In the genomic region with DNA sequence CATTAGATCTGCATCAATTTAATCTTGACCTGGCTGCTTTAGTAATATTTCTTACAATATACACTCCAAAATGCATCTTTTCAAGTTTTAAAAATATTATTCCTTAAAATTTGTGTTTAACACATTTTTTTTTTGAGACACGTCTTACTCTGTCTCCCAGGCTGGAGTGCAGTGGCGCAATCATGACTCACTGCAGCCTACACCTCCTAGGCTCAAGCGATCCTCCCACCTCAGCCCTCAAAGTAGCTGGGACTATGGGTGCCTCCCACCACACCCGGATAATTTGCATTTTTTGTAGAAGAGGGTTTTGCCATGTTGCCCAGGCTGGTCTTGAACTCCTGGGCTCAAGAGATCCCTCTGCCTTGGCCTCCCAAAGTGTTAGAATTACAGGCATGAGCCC, we compare ENCODE assay signal across 20 cellular contexts.
DNase-seq lines count a peak whose midpoint lies in the region; ATAC-seq, FAIRE-seq and TF ChIP-seq lines count a peak whose summit lies in the region.
"Had no signal": no experiment of that assay in that cellular context is flagged by ENCODE, and none has a peak within 500 bp of the region (broad histone marks: within the 10 kb centered on the region; RNA-seq: fewer than 3 reads in every experiment).

No MANE protein-coding gene starts in this region.

- TF ChIP-seq EP300 in HepG2 (IDR thresholded peaks at IDR 0.05; ENCODE audit: low read depth in 2 of 2, low read length in 2 of 2) (no peak), HepG2 (CRISPR knock-in tag; IDR thresholded peaks at IDR 0.05; ENCODE audit: borderline replicate concordance) (no peak)

- H3K36me3 ChIP-seq in HepG2 (replicated peaks in 1 of 2; ENCODE audit: control insufficient read depth in 1 of 2, insufficient read depth in 2 of 2, low read length in 2 of 2): no peaks in the 10 kb centered on the region
- H3K36me3 ChIP-seq in right lobe of liver: no peaks in the 10 kb centered on the region
- no peaks in the 10 kb centered on the region for H3K36me3 ChIP-seq in RWPE2 (ENCODE audit: low read depth)
- H3K36me3 ChIP-seq: neural progenitor cell, tibial nerve had no signal

- no peak for TF ChIP-seq RAD21 in HepG2 (CRISPR knock-in tag; IDR thresholded peaks at IDR 0.05)

- CTCF ChIA-PET in HepG2 (lab: Yijun Ruan, JAX; ENCODE audit: low intra/inter-chr PET ratio, low total read pairs): no interaction called here

- no peak for TF ChIP-seq POLR2A in HepG2 (IDR thresholded peaks at IDR 0.05; ENCODE audit: insufficient read depth in 1 of 2, low read depth in 2 of 2, low read length in 2 of 2)
- no peak for TF ChIP-seq POLR2A in right lobe of liver (IDR thresholded peaks at IDR 0.05)

- H3K4me3 ChIP-seq in HepG2 (replicated peaks in 1 of 3; ENCODE audit: insufficient read depth in 1 of 3, low read depth in 2 of 3, low read length in 3 of 3) (no peak overlapping the region), right lobe of liver (no peak overlapping the region), RWPE2 (ENCODE audit: severe bottlenecking) (no peak overlapping the region), fibroblast of mammary gland (ENCODE audit: control insufficient read depth, low read depth, low read length) (no peak overlapping the region)
- H3K4me3 ChIP-seq: neural progenitor cell, tibial nerve had no signal

- ATAC-seq in HepG2 (no peak), right lobe of liver (no peak), RWPE2 (ENCODE audit: low read depth) (0 out of 3 replicates have a peak, but pooled peaks have one; percentile 44), GM21381 (IDR thresholded peaks at IDR 0.05; ENCODE audit: unreplicated experiment) (no peak), HG02973 (IDR thresholded peaks at IDR 0.05; ENCODE audit: unreplicated experiment) (no peak), HG03135 (IDR thresholded peaks at IDR 0.05; ENCODE audit: unreplicated experiment) (no peak)
- ATAC-seq: stimulated activated memory B cell treated with anti-CD40 and anti-IgM and Interleukin-4, amounts not matched to agents 10 μg/mL and 1 μg/mL and 100 μg/mL, for 72 hours had no signal

- H3K4me2 ChIP-seq in HepG2 (ENCODE audit: low read depth, low read length): no peak overlapping the region
- H3K4me2 ChIP-seq: neural progenitor cell had no signal

- DNase-seq in HepG2 (ENCODE audit: low spot score) (no peak), right lobe of liver (no peak), RWPE2 (ENCODE audit: low spot score) (no peak), fibroblast of mammary gland (ENCODE audit: low read depth) (peak; percentile 71), NCI-H345 treated with DMSO at 0.1 percent for 48 hours (lab: John Stamatoyannopoulos, UW; ENCODE audit: unreplicated experiment) (no peak)
- DNase-seq: activated CD4-positive, alpha-beta T cell treated with anti-CD3 and anti-CD28 coated beads, Interleukin-2, amount 50 U/mL, for 1 hour; activated naive CD4-positive, alpha-beta T cell treated with anti-CD3 and anti-CD28 coated beads, Interleukin-2, amount 10 ng/mL, durations not matched to agents 7 days and 5 days; activated T-cell treated with anti-CD3 and anti-CD28 coated beads, Interleukin-2, amount 50 U/mL, for 1 hour; C1 segment of cervical spinal cord; kidney; midbrain; NCI-H2029; NCI-H526; SW 1271 had no signal

- no peaks in the 10 kb centered on the region for H3K9me3 ChIP-seq in HepG2 (ENCODE audit: low read length)
- no peaks in the 10 kb centered on the region for H3K9me3 ChIP-seq in right lobe of liver
- H3K9me3 ChIP-seq in RWPE2 (ENCODE audit: severe bottlenecking): no peaks in the 10 kb centered on the region

- POLR2A ChIA-PET in HepG2 (lab: Yijun Ruan, JAX): no interaction called here

- in situ Hi-C loops in HepG2 (cut with HindIII; ENCODE audit: extremely low pct_ligation_motif_present, low pct_unique_long_range_greater_than_20kb): no loop called here

- H2AFZ ChIP-seq in HepG2 (ENCODE audit: low read length): no peak overlapping the region
- H2AFZ ChIP-seq: neural progenitor cell had no signal

- no TSS peak for BruUV-seq in HepG2 (replicated peaks; lab: Mats Ljungman, UMichigan)

- no peak for FAIRE-seq in HepG2 (lab: Jason Lieb, UNC)
- FAIRE-seq: kidney had no signal

- H3K79me2 ChIP-seq in HepG2 (ENCODE audit: insufficient read depth, low read length): no peaks in the 10 kb centered on the region

- TF ChIP-seq CTCF in HepG2 (CRISPR knock-in tag; IDR thresholded peaks at IDR 0.05): no peak
- TF ChIP-seq CTCF in right lobe of liver (IDR thresholded peaks at IDR 0.05): no peak
- no peak for TF ChIP-seq CTCF in RWPE2 (IDR thresholded peaks at IDR 0.05; ENCODE audit: poor library complexity, severe bottlenecking)
- no peak for TF ChIP-seq CTCF in fibroblast of mammary gland (conservative IDR thresholded peaks at IDR 0.05; ENCODE audit: control insufficient read depth, insufficient read depth, low read depth, low read length)

- H3K27me3 ChIP-seq in HepG2 (ENCODE audit: control insufficient read depth in 1 of 2, insufficient read depth in 2 of 2, low read length in 2 of 2) (no peaks in the 10 kb centered on the region; a peak in 1 of 5 replicates), right lobe of liver (no peaks in the 10 kb centered on the region), RWPE2 (ENCODE audit: insufficient read depth, poor library complexity, severe bottlenecking) (no peaks in the 10 kb centered on the region)
- H3K27me3 ChIP-seq: neural progenitor cell, tibial nerve had no signal

- H3K9ac ChIP-seq in HepG2 (ENCODE audit: insufficient read depth, low read depth, low read length): no peak overlapping the region
- H3K9ac ChIP-seq: neural progenitor cell had no signal

- no peaks in the 10 kb centered on the region for H4K20me1 ChIP-seq in HepG2 (ENCODE audit: insufficient read depth, low read length)

- intact Hi-C loops in HepG2 (cut with micrococcal nuclease; ENCODE audit: unreplicated experiment) (no loop called here), right lobe of liver (cut with DNase I) (no loop called here)

- H3K27ac ChIP-seq in HepG2 (ENCODE audit: extremely low read length, insufficient read depth, low read length): no peak overlapping the region
- H3K27ac ChIP-seq in right lobe of liver: no peak overlapping the region
- H3K27ac ChIP-seq in RWPE2 (ENCODE audit: poor library complexity, severe bottlenecking): no peak overlapping the region
- H3K27ac ChIP-seq: neural progenitor cell, tibial nerve had no signal

- 27% methylated on average over 4 of the region's 4 CpGs for WGBS in HepG2 (ENCODE audit: low lambda C conversion rate)
- 75% methylated on average over 3 of the region's 4 CpGs for WGBS in right lobe of liver (ENCODE audit: insufficient coverage, low coverage, low lambda C conversion rate, missing lambda C conversion rate)

- peaks cover 10% of the 10 kb centered on the region; the same call in 1 of the 2 replicates for H3K4me1 ChIP-seq in HepG2 (ENCODE audit: insufficient read depth, low read length)
- no peaks in the 10 kb centered on the region for H3K4me1 ChIP-seq in right lobe of liver
- no peaks in the 10 kb centered on the region for H3K4me1 ChIP-seq in RWPE2 (ENCODE audit: insufficient read depth, poor library complexity, severe bottlenecking)
- H3K4me1 ChIP-seq: neural progenitor cell, tibial nerve had no signal

TF ChIP-seq in HepG2, 621 proteins besides CTCF, POLR2A, EP300 and RAD21:
- TF ChIP-seq CSRNP2 (CRISPR knock-in tag; conservative IDR thresholded peaks at IDR 0.05; ENCODE audit: low read depth): no peak
- peak; percentile 71 for TF ChIP-seq FOSL2 (CRISPR knock-in tag; IDR thresholded peaks at IDR 0.05)
- peak; percentile 20; the same call in 1 of the 2 replicates for TF ChIP-seq CEBPB (IDR thresholded peaks at IDR 0.05; ENCODE audit: borderline replicate concordance, low read depth, low read length)
TF ChIP-seq in HepG2: peak in this region for 2.
